ENCODE assay signal across 19 cellular contexts in the genomic region with DNA sequence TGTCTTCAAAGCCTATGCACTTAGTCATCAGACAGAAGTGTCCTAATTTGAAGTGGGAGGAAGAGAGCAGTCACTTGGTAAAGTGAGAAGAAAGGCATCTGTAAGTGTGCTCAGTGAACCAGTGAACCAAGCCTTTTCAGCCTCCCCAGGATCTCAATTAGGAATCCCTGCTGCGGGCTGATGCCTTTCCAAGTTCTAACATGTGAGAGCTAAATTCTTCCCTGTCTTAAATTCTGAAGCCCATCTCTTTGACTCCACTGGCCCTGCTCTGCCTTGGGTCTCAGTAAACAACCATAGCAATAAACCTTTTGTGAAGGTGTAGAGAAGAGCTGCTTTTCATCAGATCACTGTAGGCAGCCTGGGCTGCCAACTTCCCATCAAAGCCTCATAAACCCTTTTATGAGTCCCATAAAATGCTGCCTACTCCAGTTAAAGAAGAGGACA.
DNase-seq lines count a peak whose midpoint lies in the region; TF ChIP-seq lines count a peak whose summit lies in the region.
"Had no signal": no experiment of that assay in that cellular context is flagged by ENCODE, and none has a peak within 500 bp of the region (broad histone marks: within the 10 kb centered on the region; RNA-seq: fewer than 3 reads in every experiment).

No MANE protein-coding gene starts in this region.

- H3K4me3 ChIP-seq in neural progenitor cell = no peak overlapping the region
- no peak overlapping the region for H3K4me3 ChIP-seq in colonic mucosa

- POLR2A ChIA-PET in HEK293T (lab: Yijun Ruan, JAX) = no interaction called here

- H3K27ac Mint-ChIP-seq in neural progenitor cell = no peak overlapping the region
- H3K27ac Mint-ChIP-seq: CD4-positive, CD25-positive, alpha-beta regulatory T cell had no signal

- H3K4me1 Mint-ChIP-seq in neural progenitor cell = peaks cover 6% of the 10 kb centered on the region
- H3K4me1 Mint-ChIP-seq: CD4-positive, CD25-positive, alpha-beta regulatory T cell had no signal

- H3K9me3 Mint-ChIP-seq in neural progenitor cell = peaks cover 6% of the 10 kb centered on the region

- H4K20me1 ChIP-seq in neural progenitor cell (ENCODE audit: low read depth) = no peaks in the 10 kb centered on the region

- H3K27me3 Mint-ChIP-seq in neural progenitor cell (ENCODE audit: insufficient read depth, low read depth) = peaks cover 3% of the 10 kb centered on the region
- H3K27me3 Mint-ChIP-seq: CD4-positive, CD25-positive, alpha-beta regulatory T cell had no signal

- H3K27ac ChIP-seq in neural progenitor cell (no peak overlapping the region), colonic mucosa (no peak overlapping the region)

- no peak overlapping the region for H3K9ac ChIP-seq in neural progenitor cell
- no peak overlapping the region for H3K9ac ChIP-seq in colonic mucosa (ENCODE audit: low read depth in 2 of 2, low read length in 2 of 2)

- intact Hi-C loops in colonic mucosa (cut with DNase I) = no loop called here

- H3F3A ChIP-seq in neural progenitor cell (ENCODE audit: low read depth) = no peaks in the 10 kb centered on the region

- H3K4me1 ChIP-seq in neural progenitor cell (no peaks in the 10 kb centered on the region), colonic mucosa (no peaks in the 10 kb centered on the region)

- TF ChIP-seq CTCF in neural progenitor cell (IDR thresholded peaks at IDR 0.05) (no peak), colonic mucosa (IDR thresholded peaks at IDR 0.05) (no peak)

- H3K36me3 ChIP-seq in neural progenitor cell (no peaks in the 10 kb centered on the region), colonic mucosa (no peaks in the 10 kb centered on the region)

- H3K27me3 ChIP-seq in neural progenitor cell (peaks cover 33% of the 10 kb centered on the region), colonic mucosa (no peaks in the 10 kb centered on the region)

- no peaks in the 10 kb centered on the region for H3K9me3 ChIP-seq in neural progenitor cell (ENCODE audit: low read depth)
- no peaks in the 10 kb centered on the region for H3K9me3 ChIP-seq in colonic mucosa

- no peak overlapping the region for H3K4me2 ChIP-seq in neural progenitor cell

- no peaks in the 10 kb centered on the region for H3K79me2 ChIP-seq in neural progenitor cell (ENCODE audit: low read depth)

- H3K4me3 Mint-ChIP-seq in neural progenitor cell = no peak overlapping the region
- H3K4me3 Mint-ChIP-seq: CD4-positive, CD25-positive, alpha-beta regulatory T cell had no signal

- DNase-seq in HEK293T (ENCODE audit: extremely low spot score) (peak; percentile 54), NCI-H345 (lab: John Stamatoyannopoulos, UW) (peak; percentile 65), islet precursor cell (peak; percentile 70), neural progenitor cell (ENCODE audit: low spot score) (peak; percentile 65), T-helper 2 cell (no peak), cerebellar nuclear complex (lab: John Stamatoyannopoulos, UW) (no peak), NCI-H1930 (lab: John Stamatoyannopoulos, UW) (no peak), colonic mucosa (no peak)
- DNase-seq: ACHN; CD4-positive, CD25-positive, alpha-beta regulatory T cell; DMS79 treated with DMSO at 0.1 percent for 48 hours; GDM1; GOT3; Kasumi-1; NCI-H1417 treated with DMSO at 0.1 percent for 48 hours; NCI-H2029 treated with DMSO at 0.1 percent for 48 hours; NCI-H446 treated with DMSO at 0.1 percent for 48 hours; NCI-H774; SIG-M5 had no signal

- CTCF ChIA-PET in HEK293T (lab: Yijun Ruan, JAX) = no interaction called here

- no peaks in the 10 kb centered on the region for H3K36me3 Mint-ChIP-seq in neural progenitor cell
- H3K36me3 Mint-ChIP-seq: CD4-positive, CD25-positive, alpha-beta regulatory T cell had no signal

- no peak overlapping the region for H2AFZ ChIP-seq in neural progenitor cell (replicated peaks)

TF ChIP-seq in HEK293T, 16 proteins besides CTCF, POLR2A, EP300 and RAD21:
- TF ChIP-seq ARNT (IDR thresholded peaks at IDR 0.05) (no peak), FOXM1 (IDR thresholded peaks at IDR 0.05; ENCODE audit: borderline replicate concordance) (no peak)
- TF ChIP-seq, protein P1, sequence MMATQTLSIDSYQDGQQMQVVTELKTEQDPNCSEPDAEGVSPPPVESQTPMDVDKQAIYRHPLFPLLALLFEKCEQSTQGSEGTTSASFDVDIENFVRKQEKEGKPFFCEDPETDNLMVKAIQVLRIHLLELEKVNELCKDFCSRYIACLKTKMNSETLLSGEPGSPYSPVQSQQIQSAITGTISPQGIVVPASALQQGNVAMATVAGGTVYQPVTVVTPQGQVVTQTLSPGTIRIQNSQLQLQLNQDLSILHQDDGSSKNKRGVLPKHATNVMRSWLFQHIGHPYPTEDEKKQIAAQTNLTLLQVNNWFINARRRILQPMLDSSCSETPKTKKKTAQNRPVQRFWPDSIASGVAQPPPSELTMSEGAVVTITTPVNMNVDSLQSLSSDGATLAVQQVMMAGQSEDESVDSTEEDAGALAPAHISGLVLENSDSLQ (IDR thresholded peaks at IDR 0.05) = peak; percentile 71
TF ChIP-seq in HEK293T: peak in this region for 1.

Comparison
In these comparisons a context has a peak if more than half of its experiments do, and no peak if none do; other contexts are left out.
1. DNase-seq: peak in HEK293T (single experiment), NCI-H345 (single experiment), islet precursor cell (single experiment) and neural progenitor cell (single experiment); none in T-helper 2 cell (0 of 5), cerebellar nuclear complex (0 of 2), NCI-H1930 (0 of 2) and colonic mucosa (single experiment).